10 cellular contexts compared by ENCODE assay signal in the genomic region with DNA sequence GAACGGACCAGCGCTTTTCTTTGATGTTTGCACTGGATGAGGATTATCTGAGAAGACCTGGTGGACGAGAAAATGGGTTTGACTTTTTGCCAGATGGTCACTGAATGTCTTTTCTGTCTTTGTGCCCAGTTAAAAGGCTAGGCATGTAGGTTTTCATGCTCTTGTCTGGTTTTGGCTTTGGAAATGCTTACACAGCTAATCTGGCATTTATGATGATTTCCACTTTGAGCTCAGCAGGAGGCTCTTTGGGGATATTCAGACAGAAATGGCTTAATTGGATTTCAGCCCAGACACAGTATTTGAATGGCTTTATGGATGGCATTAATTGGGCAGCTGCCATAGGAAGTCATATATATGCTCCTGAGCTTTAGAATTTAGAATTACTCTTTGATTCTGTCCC. TPM values are rescaled to one million over a fixed set of nuclear protein-coding genes. Genes with fewer than 3 reads are reported as not detected.
DNase-seq lines count a peak whose midpoint lies in the region; ATAC-seq and TF ChIP-seq lines count a peak whose summit lies in the region.
"Had no signal": no experiment of that assay in that cellular context is flagged by ENCODE, and none has a peak within 500 bp of the region (broad histone marks: within the 10 kb centered on the region; RNA-seq: fewer than 3 reads in every experiment).

No MANE protein-coding gene starts in this region.

- H2BK15ac ChIP-seq in neuronal stem cell (ENCODE audit: low read length): no peak overlapping the region

- H4K91ac ChIP-seq in neuronal stem cell (ENCODE audit: low read depth, low read length, poor library complexity): no peak overlapping the region

- ATAC-seq in SK-N-SH treated with all-trans-retinoic acid at 6 μM for 48 hours (peak; percentile 83), GM18861 (IDR thresholded peaks at IDR 0.05; ENCODE audit: unreplicated experiment) (no peak), left lobe of liver (no peak), GM21786 (IDR thresholded peaks at IDR 0.05; ENCODE audit: unreplicated experiment) (no peak)

- H2BK5ac ChIP-seq in neuronal stem cell (ENCODE audit: low read length): no peak overlapping the region

- H3K27ac ChIP-seq in neuronal stem cell (replicated peaks; ENCODE audit: low read length): no peak overlapping the region

- no peak overlapping the region for H2BK120ac ChIP-seq in neuronal stem cell (ENCODE audit: low read depth, low read length)

- H3K9me3 ChIP-seq in neuronal stem cell (replicated peaks in 1 of 2; ENCODE audit: control insufficient read depth in 2 of 2, insufficient read depth in 1 of 2, low read depth in 1 of 2, low read length in 2 of 2): peaks cover 0 to 13% of the 10 kb centered on the region in 2 donors

- DNase-seq in DMS153 treated with DMSO at 0.1 percent for 48 hours (lab: John Stamatoyannopoulos, UW; ENCODE audit: unreplicated experiment): peak; percentile 87
- peak; percentile 97 for DNase-seq in NCI-H1105 treated with DMSO at 0.1 percent for 48 hours (lab: John Stamatoyannopoulos, UW)
- DNase-seq in immature natural killer cell: no peak
- DNase-seq in neuronal stem cell (ENCODE audit: low spot score): no peak
- DNase-seq in left lobe of liver (ENCODE audit: low spot score): no peak
- DNase-seq: KG1; stimulated activated CD4-positive, alpha-beta T cell treated with anti-CD3 and anti-CD28 coated beads, Interleukin-4, amount 100 ng/mL, for 4 hours had no signal

- H3K9me3 Mint-ChIP-seq in immature natural killer cell: no peaks in the 10 kb centered on the region

- peak overlapping the region in 5 of 6 donors; percentile 54 to 98 (median 79) for H3K27ac Mint-ChIP-seq in immature natural killer cell

- H4K8ac ChIP-seq in neuronal stem cell (ENCODE audit: low read depth, low read length): no peak overlapping the region

- H3K23ac ChIP-seq in neuronal stem cell (ENCODE audit: low read depth, low read length, poor library complexity): no peak overlapping the region

- no peak overlapping the region for H3K4me2 ChIP-seq in neuronal stem cell (ENCODE audit: insufficient read depth, low read length, poor library complexity, severe bottlenecking)

- H3K4ac ChIP-seq in neuronal stem cell (ENCODE audit: low read length): no peak overlapping the region

- no peak overlapping the region for H2AFZ ChIP-seq in neuronal stem cell (ENCODE audit: low read length)

- no peak overlapping the region for H3K14ac ChIP-seq in neuronal stem cell (ENCODE audit: low read length)

- peaks cover 83 to 87% of the 10 kb centered on the region in 2 donors for H3K4me1 Mint-ChIP-seq in immature natural killer cell

- peaks cover 0 to 3% (median 2%) of the 10 kb centered on the region in 3 donors for H3K27me3 Mint-ChIP-seq in immature natural killer cell (ENCODE audit: low read depth in 3 of 3)

- H3K18ac ChIP-seq in neuronal stem cell (ENCODE audit: low read length): no peak overlapping the region

- WGBS in neuronal stem cell (ENCODE audit: extremely low coverage in 2 of 2, insufficient read length in 2 of 2, insufficient replicate concordance in 1 of 2), 2 donors: no CpG with 5 or more reads among the region's 3 CpGs

- peaks cover 0 to 11% of the 10 kb centered on the region in 2 donors for H3K4me1 ChIP-seq in neuronal stem cell (ENCODE audit: control insufficient read depth in 2 of 2, insufficient read depth in 1 of 2, low read depth in 1 of 2, low read length in 2 of 2)

- H3K4me3 ChIP-seq in neuronal stem cell (ENCODE audit: low read length in 2 of 2): no peak overlapping the region

- H3K36me3 Mint-ChIP-seq in immature natural killer cell: peaks cover 0 to 13% (median 7%) of the 10 kb centered on the region in 3 donors

- H3K27me3 ChIP-seq in neuronal stem cell (ENCODE audit: control insufficient read depth in 3 of 3, insufficient read depth in 3 of 3, low read depth in 1 of 3, low read length in 3 of 3): no peaks in the 10 kb centered on the region

- peak overlapping the region in 2 of 5 donors; percentile 23 to 37 for H3K4me3 Mint-ChIP-seq in immature natural killer cell

- peaks cover 4 to 22% of the 10 kb centered on the region in 2 donors for H3K36me3 ChIP-seq in neuronal stem cell (replicated peaks in 1 of 2; ENCODE audit: control insufficient read depth in 2 of 2, insufficient read depth in 2 of 2, low read length in 2 of 2)

- H2BK12ac ChIP-seq in neuronal stem cell (ENCODE audit: low read length): no peak overlapping the region

- no peak overlapping the region for H3K9ac ChIP-seq in neuronal stem cell (ENCODE audit: low read depth, low read length, poor library complexity)

- no peak overlapping the region for H2AK5ac ChIP-seq in neuronal stem cell (ENCODE audit: low read depth, low read length)

- peaks cover 2% of the 10 kb centered on the region for H3K79me1 ChIP-seq in neuronal stem cell (ENCODE audit: low read depth, low read length)

TF ChIP-seq in SK-N-SH treated with all-trans-retinoic acid at 6 μM for 48 hours, 23 proteins besides CTCF, POLR2A, EP300 and RAD21:
- TF ChIP-seq SNAI2 (CRISPR knock-in tag; IDR thresholded peaks at IDR 0.05) (0 out of 2 replicates have a peak, but pooled peaks have one; percentile 24), ISL1 (CRISPR knock-in tag; IDR thresholded peaks at IDR 0.05) (peak; percentile 80), TCF4 (CRISPR knock-in tag; IDR thresholded peaks at IDR 0.05; ENCODE audit: borderline replicate concordance) (peak; percentile 51; the same call in 1 of the 2 replicates)
- TF ChIP-seq, protein P1, sequence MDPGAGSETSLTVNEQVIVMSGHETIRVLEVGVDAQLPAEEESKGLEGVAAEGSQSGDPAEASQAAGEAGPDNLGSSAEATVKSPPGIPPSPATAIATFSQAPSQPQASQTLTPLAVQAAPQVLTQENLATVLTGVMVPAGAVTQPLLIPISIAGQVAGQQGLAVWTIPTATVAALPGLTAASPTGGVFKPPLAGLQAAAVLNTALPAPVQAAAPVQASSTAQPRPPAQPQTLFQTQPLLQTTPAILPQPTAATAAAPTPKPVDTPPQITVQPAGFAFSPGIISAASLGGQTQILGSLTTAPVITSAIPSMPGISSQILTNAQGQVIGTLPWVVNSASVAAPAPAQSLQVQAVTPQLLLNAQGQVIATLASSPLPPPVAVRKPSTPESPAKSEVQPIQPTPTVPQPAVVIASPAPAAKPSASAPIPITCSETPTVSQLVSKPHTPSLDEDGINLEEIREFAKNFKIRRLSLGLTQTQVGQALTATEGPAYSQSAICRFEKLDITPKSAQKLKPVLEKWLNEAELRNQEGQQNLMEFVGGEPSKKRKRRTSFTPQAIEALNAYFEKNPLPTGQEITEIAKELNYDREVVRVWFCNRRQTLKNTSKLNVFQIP (CRISPR knock-in tag; IDR thresholded peaks at IDR 0.05; ENCODE audit: borderline replicate concordance, low read depth): no peak

RNA-seq across cellular contexts. Expression of gene NCK2, which starts 59.6 kb away (rescaled TPM):
- 10 to 100 TPM; 10.7 to 22.1 (median 16.2) TPM for polyA plus RNA-seq in immature natural killer cell
- polyA plus RNA-seq in neuronal stem cell (2013, experiment 1 of 2): 37.1 TPM
- polyA plus RNA-seq in neuronal stem cell (2013, experiment 2 of 2): 37.6 TPM
- 6.3 TPM for total RNA-seq in left lobe of liver

Comparison
In these comparisons a context has a peak if more than half of its experiments do, and no peak if none do; other contexts are left out.
1. DNase-seq: peak in DMS153 treated with DMSO at 0.1 percent for 48 hours (single experiment) and NCI-H1105 treated with DMSO at 0.1 percent for 48 hours (single experiment); none in immature natural killer cell (0 of 3), neuronal stem cell (single experiment) and left lobe of liver (single experiment).